Comparison of ENCODE assay signal across 12 cellular contexts in genomic region chr17:37179893-37180292, GRCh38.
DNase-seq lines count a peak whose midpoint lies in the region; ATAC-seq, FAIRE-seq and TF ChIP-seq lines count a peak whose summit lies in the region.
"Had no signal": no experiment of that assay in that cellular context is flagged by ENCODE, and none has a peak within 500 bp of the region (broad histone marks: within the 10 kb centered on the region; RNA-seq: fewer than 3 reads in every experiment).

No MANE protein-coding gene starts in this region.

- H3K27me3 ChIP-seq in IMR-90 (ENCODE audit: control insufficient read depth, insufficient read depth, low read length) (no peaks in the 10 kb centered on the region), brain microvascular endothelial cell (replicated peaks) (no peaks in the 10 kb centered on the region)

- no peak overlapping the region for H3K27ac Mint-ChIP-seq in T-helper 2 cell treated with Interferon-gamma antibody and Interleukin-4, amounts not matched to agents 5 μg/mL and 100 μg/mL, for 36 hours
- H3K27ac Mint-ChIP-seq in activated CD8-positive, alpha-beta memory T cell treated with anti-CD3 and anti-CD28 coated beads, Interleukin-2, amount 10 ng/mL, durations not matched to agents 7 days and 5 days = no peak overlapping the region

- in situ Hi-C loops in ACHN (cut with HindIII; ENCODE audit: low pct_ligation_motif_present, low pct_unique_long_range_greater_than_20kb, low sequenced_read_pairs) = no loop called here
- in situ Hi-C loops in IMR-90 (cut with MboI; ENCODE audit: low sequenced_read_pairs) = no loop called here
- in situ Hi-C loops in brain microvascular endothelial cell (cut with HindIII; ENCODE audit: low pct_ligation_motif_present, low sequenced_read_pairs) = no loop called here

- peaks cover 0 to 10% of the 10 kb centered on the region in 2 experiments; a peak in 2 of 4 replicates for H3K79me1 ChIP-seq in IMR-90 (ENCODE audit: low read depth in 1 of 2, low read length in 2 of 2)

- peaks cover 15% of the 10 kb centered on the region for H3K36me3 Mint-ChIP-seq in T-helper 2 cell treated with Interferon-gamma antibody and Interleukin-4, amounts not matched to agents 5 μg/mL and 100 μg/mL, for 36 hours (ENCODE audit: low read depth)
- peaks cover 22% of the 10 kb centered on the region for H3K36me3 Mint-ChIP-seq in activated CD8-positive, alpha-beta memory T cell treated with anti-CD3 and anti-CD28 coated beads, Interleukin-2, amount 10 ng/mL, durations not matched to agents 7 days and 5 days

- no peaks in the 10 kb centered on the region for H4K20me1 ChIP-seq in IMR-90 (ENCODE audit: insufficient read depth, low read length)

- no peaks in the 10 kb centered on the region for H3K9me3 Mint-ChIP-seq in T-helper 2 cell treated with Interferon-gamma antibody and Interleukin-4, amounts not matched to agents 5 μg/mL and 100 μg/mL, for 36 hours
- H3K9me3 Mint-ChIP-seq in activated CD8-positive, alpha-beta memory T cell treated with anti-CD3 and anti-CD28 coated beads, Interleukin-2, amount 10 ng/mL, durations not matched to agents 7 days and 5 days (ENCODE audit: low read depth) = no peaks in the 10 kb centered on the region

- POLR2A ChIA-PET in IMR-90 (lab: Charles Lee; ENCODE audit: unreplicated experiment) = no interaction called here

- H3K4me2 ChIP-seq in IMR-90 (ENCODE audit: low read depth, low read length) = peak overlapping the region; percentile 55; the same call in 1 of the 2 replicates

- no peak overlapping the region for H3K23ac ChIP-seq in IMR-90 (ENCODE audit: low read depth, low read length)

- H3K4me3 ChIP-seq in IMR-90 (ENCODE audit: insufficient read depth, low read depth, low read length) (no peak overlapping the region), brain microvascular endothelial cell (ENCODE audit: low read depth, low read length) (no peak overlapping the region)
- H3K4me3 ChIP-seq: lower lobe of right lung had no signal

- no peak overlapping the region for H2BK120ac ChIP-seq in IMR-90 (ENCODE audit: low read depth, low read length)

- H3K18ac ChIP-seq in IMR-90 (ENCODE audit: low read depth, low read length) = no peak overlapping the region

- H3K14ac ChIP-seq in IMR-90 (replicated peaks; ENCODE audit: low read depth, low read length) = no peak overlapping the region

- DNase-seq in ACHN (peak; percentile 30), IMR-90 (peak; percentile 87), brain microvascular endothelial cell (peak; percentile 51), glomerular visceral epithelial cell (ENCODE audit: extremely low spot score) (peak; percentile 30), GM19239 (ENCODE audit: insufficient read length, low spot score) (no peak), RPMI8226 (no peak)
- DNase-seq in T-helper 2 cell treated with Interferon-gamma antibody and Interleukin-4, amounts not matched to agents 5 μg/mL and 100 μg/mL, for 36 hours (ENCODE audit: low spot score) = no peak
- DNase-seq in activated CD8-positive, alpha-beta memory T cell treated with anti-CD3 and anti-CD28 coated beads, Interleukin-2, amount 10 ng/mL, durations not matched to agents 7 days and 5 days = no peak
- DNase-seq: DMS53; effector CD8-positive, alpha-beta T cell; lower lobe of right lung had no signal

- no peak overlapping the region for H2AK9ac ChIP-seq in IMR-90 (replicated peaks; ENCODE audit: low read depth, low read length, poor library complexity)

- no peak overlapping the region for H2BK20ac ChIP-seq in IMR-90 (ENCODE audit: low read depth, low read length)

- peaks cover 4% of the 10 kb centered on the region; the same call in 1 of the 2 replicates for H3K4me1 ChIP-seq in IMR-90 (ENCODE audit: control insufficient read depth, insufficient read depth, low read length)
- H3K4me1 ChIP-seq: lower lobe of right lung, parathyroid adenoma had no signal

- no peak overlapping the region for H3K9ac ChIP-seq in IMR-90 (ENCODE audit: low read depth, low read length)
- H3K9ac ChIP-seq: parathyroid adenoma had no signal

- no peak overlapping the region for H3K56ac ChIP-seq in IMR-90 (ENCODE audit: extremely low read depth, insufficient read depth, low read length)

- H4K91ac ChIP-seq in IMR-90 (ENCODE audit: insufficient read depth, low read depth, low read length) = no peak overlapping the region

- no TSS peak for BruUV-seq in IMR-90 (replicated peaks; lab: Mats Ljungman, UMichigan)

- H3K27ac ChIP-seq in IMR-90 (ENCODE audit: insufficient read depth, low read length) = no peak overlapping the region
- peak overlapping the region; percentile 56 for H3K27ac ChIP-seq in brain microvascular endothelial cell
- H3K27ac ChIP-seq: lower lobe of right lung, parathyroid adenoma had no signal

- H3K36me3 ChIP-seq in IMR-90 (ENCODE audit: control insufficient read depth, insufficient read depth, low read length) (peaks cover 4% of the 10 kb centered on the region; the same call in 1 of the 2 replicates), brain microvascular endothelial cell (replicated peaks) (no peaks in the 10 kb centered on the region)

- no peak overlapping the region for H3K4me3 Mint-ChIP-seq in T-helper 2 cell treated with Interferon-gamma antibody and Interleukin-4, amounts not matched to agents 5 μg/mL and 100 μg/mL, for 36 hours
- no peak overlapping the region for H3K4me3 Mint-ChIP-seq in activated CD8-positive, alpha-beta memory T cell treated with anti-CD3 and anti-CD28 coated beads, Interleukin-2, amount 10 ng/mL, durations not matched to agents 7 days and 5 days

- H3K9me3 ChIP-seq in IMR-90 (ENCODE audit: control insufficient read depth, insufficient read depth, low read length) = no peaks in the 10 kb centered on the region
- H3K9me3 ChIP-seq: lower lobe of right lung had no signal

- ATAC-seq in IMR-90 (ENCODE audit: low read depth) = peak; percentile 67
- ATAC-seq in activated CD8-positive, alpha-beta memory T cell treated with anti-CD3 and anti-CD28 coated beads, Interleukin-2, amount 10 ng/mL, durations not matched to agents 7 days and 5 days = no peak
- ATAC-seq: lower lobe of right lung had no signal

- no peak overlapping the region for H2AFZ ChIP-seq in IMR-90 (replicated peaks; ENCODE audit: low read length, poor library complexity)
- H2AFZ ChIP-seq: parathyroid adenoma had no signal

- H2BK15ac ChIP-seq in IMR-90 (ENCODE audit: low read depth, low read length) = no peak overlapping the region

- intact Hi-C loops in IMR-90 (cut with micrococcal nuclease) = no loop called here

- peak overlapping the region in 1 of 2 experiments; percentile 20; a peak in 1 of 4 replicates for H4K8ac ChIP-seq in IMR-90 (ENCODE audit: low read depth in 2 of 2, low read length in 2 of 2)

- dilution Hi-C loops in IMR-90 (cut with HindIII; ENCODE audit: low sequenced_read_pairs, unreplicated experiment) = no loop called here

- H3K9me1 ChIP-seq in IMR-90 (ENCODE audit: insufficient read depth, low read length) = peaks cover 13% of the 10 kb centered on the region

- no peak overlapping the region for H2AK5ac ChIP-seq in IMR-90 (ENCODE audit: low read depth, low read length)

- TF ChIP-seq POLR2A in IMR-90 (IDR thresholded peaks at IDR 0.05; ENCODE audit: low read depth, low read length) = no peak

- CTCF ChIA-PET in IMR-90 (lab: Yijun Ruan, JAX) = interaction anchor here (0.8 to 1.1 kb wide), 3 partner anchors 10 to 132 kb away, joined by 3 to 6 read pairs (median 3); no protein-coding TSS in a partner anchor
- CTCF ChIA-PET in activated CD8-positive, alpha-beta memory T cell treated with anti-CD3 and anti-CD28 coated beads, Interleukin-2, amount 10 ng/mL, durations not matched to agents 7 days and 5 days (lab: Charles Lee) = no interaction called here

- WGBS in IMR-90 (ENCODE audit: extremely low coverage in 2 of 2, insufficient read length in 1 of 2), 2 experiments = no CpG with 5 or more reads among the region's 1 CpG

- no peaks in the 10 kb centered on the region for H3K27me3 Mint-ChIP-seq in T-helper 2 cell treated with Interferon-gamma antibody and Interleukin-4, amounts not matched to agents 5 μg/mL and 100 μg/mL, for 36 hours (ENCODE audit: low read depth)
- H3K27me3 Mint-ChIP-seq in activated CD8-positive, alpha-beta memory T cell treated with anti-CD3 and anti-CD28 coated beads, Interleukin-2, amount 10 ng/mL, durations not matched to agents 7 days and 5 days = no peaks in the 10 kb centered on the region

- no peak overlapping the region for H4K5ac ChIP-seq in IMR-90 (ENCODE audit: low read depth, low read length)

- no peak for TF ChIP-seq RAD21 in IMR-90 (IDR thresholded peaks at IDR 0.05; ENCODE audit: low read length)

- H2BK5ac ChIP-seq in IMR-90 (ENCODE audit: low read depth, low read length, poor library complexity, severe bottlenecking) = peak overlapping the region; percentile 18

- no peaks in the 10 kb centered on the region for H3K4me1 Mint-ChIP-seq in T-helper 2 cell treated with Interferon-gamma antibody and Interleukin-4, amounts not matched to agents 5 μg/mL and 100 μg/mL, for 36 hours (ENCODE audit: low read depth)
- H3K4me1 Mint-ChIP-seq in activated CD8-positive, alpha-beta memory T cell treated with anti-CD3 and anti-CD28 coated beads, Interleukin-2, amount 10 ng/mL, durations not matched to agents 7 days and 5 days = no peaks in the 10 kb centered on the region

- TF ChIP-seq CTCF in IMR-90 (conservative IDR thresholded peaks at IDR 0.05; ENCODE audit: low read depth, low read length) = no peak
- no peak for TF ChIP-seq CTCF in brain microvascular endothelial cell (IDR thresholded peaks at IDR 0.05; ENCODE audit: low read depth, low read length, missing control alignments)

- no peak for FAIRE-seq in GM19239 (lab: Jason Lieb, UNC)

- no peak overlapping the region for H3K4ac ChIP-seq in IMR-90 (ENCODE audit: low read depth, low read length)

TF ChIP-seq in IMR-90, 13 proteins besides CTCF, POLR2A, EP300 and RAD21:
- TF ChIP-seq CEBPB (IDR thresholded peaks at IDR 0.05; ENCODE audit: low read depth, low read length) (no peak), FOS (IDR thresholded peaks at IDR 0.05; ENCODE audit: low read depth, low read length) (peak; percentile 70; the same call in 1 of the 2 replicates)

Comparison
In these comparisons a context has a peak if more than half of its experiments do, and no peak if none do; other contexts are left out.
1. DNase-seq: peak in ACHN (single experiment), IMR-90 (single experiment), brain microvascular endothelial cell (single experiment) and glomerular visceral epithelial cell (single experiment); none in T-helper 2 cell treated with Interferon-gamma antibody and Interleukin-4, amounts not matched to agents 5 μg/mL and 100 μg/mL, for 36 hours (single experiment), GM19239 (single experiment), RPMI8226 (single experiment) and activated CD8-positive, alpha-beta memory T cell treated with anti-CD3 and anti-CD28 coated beads, Interleukin-2, amount 10 ng/mL, durations not matched to agents 7 days and 5 days (single experiment).